ENCODE assay signal across 12 cellular contexts in the genomic region with DNA sequence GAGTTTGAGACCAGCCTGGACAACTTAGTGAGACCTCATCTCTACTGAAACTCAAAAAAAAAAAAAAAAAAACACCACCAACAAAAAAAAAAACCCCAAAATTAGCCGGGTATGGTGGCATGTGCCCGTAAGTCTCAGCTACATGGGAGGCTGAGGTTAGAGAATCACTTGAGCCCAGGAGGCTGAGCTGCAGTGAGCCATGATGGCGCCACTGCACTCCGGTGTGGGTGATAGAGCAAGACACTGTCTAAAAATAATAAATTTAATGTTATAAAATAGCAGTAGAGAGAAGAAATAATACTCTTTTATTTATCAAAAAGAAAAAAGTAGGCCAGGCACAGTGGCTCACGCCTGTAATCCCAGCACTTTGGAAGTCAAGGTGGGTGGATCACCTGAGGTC. TPM values are rescaled to one million over a fixed set of nuclear protein-coding genes. Genes with fewer than 3 reads are reported as not detected.
"Had no signal": no experiment of that assay in that cellular context is flagged by ENCODE, and none has a peak within 500 bp of the region (broad histone marks: within the 10 kb centered on the region; RNA-seq: fewer than 3 reads in every experiment).

No MANE protein-coding gene starts in this region.

- H3K4me3 Mint-ChIP-seq: GM23338, H9, HFFc6 had no signal

- H3K4me2 ChIP-seq: GM23338 had no signal

- FAIRE-seq: H1, H54 had no signal

- H2AFZ ChIP-seq: GM23248, GM23338 had no signal

- H3K4me1 Mint-ChIP-seq: GM23338, H9 had no signal

- DNase-seq: GM23248, GOT3, H7, H9, HCEC 1CT, HFFc6 had no signal

- H3K27ac Mint-ChIP-seq: GM23338, HFFc6 had no signal

- H3K9me3 ChIP-seq: HAP-1 had no signal

- H3K27ac ChIP-seq: GM23248 had no signal

- H3K9ac ChIP-seq: GM23248 had no signal

- ATAC-seq: GM23338, HCT116 had no signal

- H3K4me3 ChIP-seq: GM23248, GM23338, HAP-1 had no signal

- H3K4me1 ChIP-seq: HAP-1 had no signal

RNA-seq across cellular contexts. Expression of a gene that starts 17.4 kb away (rescaled TPM):
- total RNA-seq: H4 had no signal
